ENCODE assay signal across 1 cellular context in the genomic region with DNA sequence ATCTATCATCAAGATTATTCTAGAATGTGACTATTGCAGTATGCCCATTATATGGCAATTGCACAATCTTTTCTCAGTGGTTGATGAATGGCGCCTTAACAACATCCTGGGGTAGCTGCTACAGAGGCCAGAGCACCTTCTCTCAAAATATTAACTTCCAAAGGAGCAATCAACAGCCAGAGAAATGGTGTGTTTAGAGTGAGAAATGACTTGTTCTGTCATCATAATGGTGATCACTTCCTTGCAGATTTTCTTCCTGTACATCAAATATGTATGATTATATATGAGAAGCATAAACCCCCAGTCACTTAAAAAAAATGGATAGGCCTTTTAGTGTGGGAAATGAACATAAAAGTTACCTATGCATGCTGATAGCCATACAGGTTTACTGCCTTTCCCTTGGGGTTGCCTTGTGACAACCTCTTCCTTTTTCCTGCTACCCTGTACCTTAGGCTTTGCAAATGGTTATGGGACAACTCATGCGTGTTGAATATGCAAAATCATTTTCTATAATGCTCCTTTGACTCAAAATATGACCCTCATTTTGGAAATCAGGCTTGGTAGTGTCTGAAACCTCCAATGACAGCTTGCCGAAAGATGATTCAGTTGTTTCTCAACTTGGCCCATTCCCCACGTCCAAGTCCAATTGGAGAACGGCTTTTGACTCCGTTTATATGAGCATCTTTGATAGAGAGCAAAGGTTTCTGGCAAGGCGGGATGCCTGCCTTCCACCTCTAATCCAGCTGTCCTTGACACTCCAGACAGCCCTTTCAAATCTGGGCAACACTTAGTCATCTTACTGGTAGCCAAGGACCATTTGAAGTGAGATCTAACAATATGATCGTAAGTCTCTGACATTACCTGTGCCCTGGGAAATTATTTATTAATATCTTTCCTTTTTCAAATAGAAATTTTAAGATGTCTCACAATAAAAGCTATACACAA.
TF ChIP-seq lines count a peak whose summit lies in the region.

No MANE protein-coding gene starts in this region.

TF ChIP-seq in GM12878, 131 proteins besides CTCF, POLR2A, EP300 and RAD21 (continued from another document):
- no peak for TF ChIP-seq POLR2AphosphoS2 (IDR thresholded peaks at IDR 0.05; ENCODE audit: low read depth, low read length)
- TF ChIP-seq, protein P1, sequence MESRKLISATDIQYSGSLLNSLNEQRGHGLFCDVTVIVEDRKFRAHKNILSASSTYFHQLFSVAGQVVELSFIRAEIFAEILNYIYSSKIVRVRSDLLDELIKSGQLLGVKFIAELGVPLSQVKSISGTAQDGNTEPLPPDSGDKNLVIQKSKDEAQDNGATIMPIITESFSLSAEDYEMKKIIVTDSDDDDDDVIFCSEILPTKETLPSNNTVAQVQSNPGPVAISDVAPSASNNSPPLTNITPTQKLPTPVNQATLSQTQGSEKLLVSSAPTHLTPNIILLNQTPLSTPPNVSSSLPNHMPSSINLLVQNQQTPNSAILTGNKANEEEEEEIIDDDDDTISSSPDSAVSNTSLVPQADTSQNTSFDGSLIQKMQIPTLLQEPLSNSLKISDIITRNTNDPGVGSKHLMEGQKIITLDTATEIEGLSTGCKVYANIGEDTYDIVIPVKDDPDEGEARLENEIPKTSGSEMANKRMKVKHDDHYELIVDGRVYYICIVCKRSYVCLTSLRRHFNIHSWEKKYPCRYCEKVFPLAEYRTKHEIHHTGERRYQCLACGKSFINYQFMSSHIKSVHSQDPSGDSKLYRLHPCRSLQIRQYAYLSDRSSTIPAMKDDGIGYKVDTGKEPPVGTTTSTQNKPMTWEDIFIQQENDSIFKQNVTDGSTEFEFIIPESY (IDR thresholded peaks at IDR 0.05): no peak
- TF ChIP-seq EGR1 (IDR thresholded peaks at IDR 0.05; ENCODE audit: borderline replicate concordance in 1 of 2, low read depth in 2 of 2, low read length in 2 of 2): no peak
- TF ChIP-seq, protein P2, sequence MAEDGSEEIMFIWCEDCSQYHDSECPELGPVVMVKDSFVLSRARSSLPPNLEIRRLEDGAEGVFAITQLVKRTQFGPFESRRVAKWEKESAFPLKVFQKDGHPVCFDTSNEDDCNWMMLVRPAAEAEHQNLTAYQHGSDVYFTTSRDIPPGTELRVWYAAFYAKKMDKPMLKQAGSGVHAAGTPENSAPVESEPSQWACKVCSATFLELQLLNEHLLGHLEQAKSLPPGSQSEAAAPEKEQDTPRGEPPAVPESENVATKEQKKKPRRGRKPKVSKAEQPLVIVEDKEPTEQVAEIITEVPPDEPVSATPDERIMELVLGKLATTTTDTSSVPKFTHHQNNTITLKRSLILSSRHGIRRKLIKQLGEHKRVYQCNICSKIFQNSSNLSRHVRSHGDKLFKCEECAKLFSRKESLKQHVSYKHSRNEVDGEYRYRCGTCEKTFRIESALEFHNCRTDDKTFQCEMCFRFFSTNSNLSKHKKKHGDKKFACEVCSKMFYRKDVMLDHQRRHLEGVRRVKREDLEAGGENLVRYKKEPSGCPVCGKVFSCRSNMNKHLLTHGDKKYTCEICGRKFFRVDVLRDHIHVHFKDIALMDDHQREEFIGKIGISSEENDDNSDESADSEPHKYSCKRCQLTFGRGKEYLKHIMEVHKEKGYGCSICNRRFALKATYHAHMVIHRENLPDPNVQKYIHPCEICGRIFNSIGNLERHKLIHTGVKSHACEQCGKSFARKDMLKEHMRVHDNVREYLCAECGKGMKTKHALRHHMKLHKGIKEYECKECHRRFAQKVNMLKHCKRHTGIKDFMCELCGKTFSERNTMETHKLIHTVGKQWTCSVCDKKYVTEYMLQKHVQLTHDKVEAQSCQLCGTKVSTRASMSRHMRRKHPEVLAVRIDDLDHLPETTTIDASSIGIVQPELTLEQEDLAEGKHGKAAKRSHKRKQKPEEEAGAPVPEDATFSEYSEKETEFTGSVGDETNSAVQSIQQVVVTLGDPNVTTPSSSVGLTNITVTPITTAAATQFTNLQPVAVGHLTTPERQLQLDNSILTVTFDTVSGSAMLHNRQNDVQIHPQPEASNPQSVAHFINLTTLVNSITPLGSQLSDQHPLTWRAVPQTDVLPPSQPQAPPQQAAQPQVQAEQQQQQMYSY (CRISPR knock-in tag; IDR thresholded peaks at IDR 0.05): no peak
- TF ChIP-seq, protein P3, sequence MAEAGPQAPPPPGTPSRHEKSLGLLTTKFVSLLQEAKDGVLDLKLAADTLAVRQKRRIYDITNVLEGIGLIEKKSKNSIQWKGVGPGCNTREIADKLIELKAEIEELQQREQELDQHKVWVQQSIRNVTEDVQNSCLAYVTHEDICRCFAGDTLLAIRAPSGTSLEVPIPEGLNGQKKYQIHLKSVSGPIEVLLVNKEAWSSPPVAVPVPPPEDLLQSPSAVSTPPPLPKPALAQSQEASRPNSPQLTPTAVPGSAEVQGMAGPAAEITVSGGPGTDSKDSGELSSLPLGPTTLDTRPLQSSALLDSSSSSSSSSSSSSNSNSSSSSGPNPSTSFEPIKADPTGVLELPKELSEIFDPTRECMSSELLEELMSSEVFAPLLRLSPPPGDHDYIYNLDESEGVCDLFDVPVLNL (IDR thresholded peaks at IDR 0.05; ENCODE audit: low read depth, low read length): no peak
- TF ChIP-seq, protein P4, sequence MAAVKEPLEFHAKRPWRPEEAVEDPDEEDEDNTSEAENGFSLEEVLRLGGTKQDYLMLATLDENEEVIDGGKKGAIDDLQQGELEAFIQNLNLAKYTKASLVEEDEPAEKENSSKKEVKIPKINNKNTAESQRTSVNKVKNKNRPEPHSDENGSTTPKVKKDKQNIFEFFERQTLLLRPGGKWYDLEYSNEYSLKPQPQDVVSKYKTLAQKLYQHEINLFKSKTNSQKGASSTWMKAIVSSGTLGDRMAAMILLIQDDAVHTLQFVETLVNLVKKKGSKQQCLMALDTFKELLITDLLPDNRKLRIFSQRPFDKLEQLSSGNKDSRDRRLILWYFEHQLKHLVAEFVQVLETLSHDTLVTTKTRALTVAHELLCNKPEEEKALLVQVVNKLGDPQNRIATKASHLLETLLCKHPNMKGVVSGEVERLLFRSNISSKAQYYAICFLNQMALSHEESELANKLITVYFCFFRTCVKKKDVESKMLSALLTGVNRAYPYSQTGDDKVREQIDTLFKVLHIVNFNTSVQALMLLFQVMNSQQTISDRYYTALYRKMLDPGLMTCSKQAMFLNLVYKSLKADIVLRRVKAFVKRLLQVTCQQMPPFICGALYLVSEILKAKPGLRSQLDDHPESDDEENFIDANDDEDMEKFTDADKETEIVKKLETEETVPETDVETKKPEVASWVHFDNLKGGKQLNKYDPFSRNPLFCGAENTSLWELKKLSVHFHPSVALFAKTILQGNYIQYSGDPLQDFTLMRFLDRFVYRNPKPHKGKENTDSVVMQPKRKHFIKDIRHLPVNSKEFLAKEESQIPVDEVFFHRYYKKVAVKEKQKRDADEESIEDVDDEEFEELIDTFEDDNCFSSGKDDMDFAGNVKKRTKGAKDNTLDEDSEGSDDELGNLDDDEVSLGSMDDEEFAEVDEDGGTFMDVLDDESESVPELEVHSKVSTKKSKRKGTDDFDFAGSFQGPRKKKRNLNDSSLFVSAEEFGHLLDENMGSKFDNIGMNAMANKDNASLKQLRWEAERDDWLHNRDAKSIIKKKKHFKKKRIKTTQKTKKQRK (IDR thresholded peaks at IDR 0.05; ENCODE audit: low read depth, low read length): no peak
- no peak for TF ChIP-seq NFXL1 (IDR thresholded peaks at IDR 0.05; ENCODE audit: borderline replicate concordance)
- 0 out of 2 replicates have a peak, but pooled peaks have one; percentile 12 for TF ChIP-seq DPF2 (IDR thresholded peaks at IDR 0.05)
- TF ChIP-seq IKZF2 (IDR thresholded peaks at IDR 0.05): peak; percentile 51 to 59
- TF ChIP-seq JUNB (IDR thresholded peaks at IDR 0.05): peak; percentile 76
- TF ChIP-seq ETV6 (conservative IDR thresholded peaks at IDR 0.05 in 1 of 2, IDR thresholded peaks at IDR 0.05 in 1 of 2; ENCODE audit: borderline replicate concordance in 1 of 2, low read depth in 1 of 2): peak in 1 of 2 experiments; percentile 64; a peak in 1 of 4 replicates
- TF ChIP-seq SIN3A (IDR thresholded peaks at IDR 0.05; ENCODE audit: low read depth, low read length): no peak
- TF ChIP-seq BHLHE40 (IDR thresholded peaks at IDR 0.05; ENCODE audit: borderline replicate concordance in 1 of 2, low read depth in 2 of 2, low read length in 1 of 2): 0 out of 4 replicates have a peak, but pooled peaks of 1 of the 2 experiments have one; percentile 27
- no peak for TF ChIP-seq STAT1 (conservative IDR thresholded peaks at IDR 0.05)
- no peak for TF ChIP-seq NRF1 (conservative IDR thresholded peaks at IDR 0.05; ENCODE audit: low read depth, low read length)
- peak; percentile 95 for TF ChIP-seq POU2F2 (IDR thresholded peaks at IDR 0.05; ENCODE audit: borderline replicate concordance, low read depth, low read length)
- no peak for TF ChIP-seq ZNF384 (IDR thresholded peaks at IDR 0.05; ENCODE audit: borderline replicate concordance, low read depth, low read length)
- peak; percentile 53; the same call in 1 of the 2 replicates for TF ChIP-seq PAX5 (IDR thresholded peaks at IDR 0.05; ENCODE audit: borderline replicate concordance, low read depth, low read length)
TF ChIP-seq in GM12878: peak in this region for 23.
